ENCODE assay signal across 17 cellular contexts in the genomic region with DNA sequence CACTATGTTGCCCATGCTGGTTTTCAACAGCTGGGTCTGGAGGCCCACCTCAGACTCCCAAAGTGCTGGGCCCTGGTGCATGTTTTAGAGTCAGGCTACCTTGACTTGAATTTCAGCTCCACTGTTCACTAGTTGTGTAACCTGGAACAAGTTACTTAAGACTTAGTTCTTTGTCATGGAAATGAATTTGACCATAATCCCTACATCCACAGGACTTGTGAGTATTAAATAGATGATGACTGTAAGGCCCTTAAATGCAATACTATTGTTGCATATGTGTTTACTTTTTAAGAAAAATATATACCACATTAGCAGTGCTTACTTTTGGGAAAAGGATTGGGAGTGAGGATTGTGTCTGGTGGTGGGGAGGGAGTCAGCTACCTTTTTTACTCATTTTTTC. TPM values are rescaled to one million over a fixed set of nuclear protein-coding genes. Genes with fewer than 3 reads are reported as not detected.
A peak's percentile ranks its signal among the peaks of the same experiment; 100 is the strongest.
DNase-seq lines count a peak whose midpoint lies in the region; ATAC-seq and TF ChIP-seq lines count a peak whose summit lies in the region.
"Had no signal": no experiment of that assay in that cellular context is flagged by ENCODE, and none has a peak within 500 bp of the region (broad histone marks: within the 10 kb centered on the region; RNA-seq: fewer than 3 reads in every experiment).

No MANE protein-coding gene starts in this region.

- H3K36me3 Mint-ChIP-seq in activated CD8-positive, alpha-beta memory T cell treated with anti-CD3 and anti-CD28 coated beads, Interleukin-2, amount 10 ng/mL, durations not matched to agents 7 days and 5 days: peaks cover 29% of the 10 kb centered on the region
- H3K36me3 Mint-ChIP-seq in natural killer cell: peaks cover 8% of the 10 kb centered on the region
- peaks cover 8% of the 10 kb centered on the region for H3K36me3 Mint-ChIP-seq in natural killer cell treated with Interleukin-12 subunit alpha and Interleukin-12 subunit beta and Interleukin-15 and Interleukin-18, amount 100 ng/mL, for 72 hours
- H3K36me3 Mint-ChIP-seq in stimulated activated memory B cell treated with anti-CD40 and anti-IgM and Interleukin-4, amounts not matched to agents 10 μg/mL and 1 μg/mL and 100 μg/mL, for 72 hours: peaks cover 17% of the 10 kb centered on the region

- peak; percentile 15 for DNase-seq in activated CD8-positive, alpha-beta memory T cell treated with anti-CD3 and anti-CD28 coated beads, Interleukin-2, amount 10 ng/mL, durations not matched to agents 7 days and 5 days
- DNase-seq in activated CD8-positive, alpha-beta memory T cell treated with anti-CD3 and anti-CD28 coated beads, Interleukin-2, amount 50 U/mL, for 48 hours: no peak
- DNase-seq in natural killer cell (no peak), iris pigment epithelial cell (ENCODE audit: low read depth) (peak; percentile 46), left cardiac atrium (no peak)
- DNase-seq in natural killer cell treated with Interleukin-12 subunit alpha and Interleukin-12 subunit beta and Interleukin-15 and Interleukin-18, amount 100 ng/mL, for 72 hours (ENCODE audit: low spot score): no peak
- DNase-seq: AML-193; CD4-positive, alpha-beta T cell; DMS153; DMS79; GDM1; HCEC 1CT; HFFc6 had no signal

- H3K9me3 Mint-ChIP-seq in activated CD8-positive, alpha-beta memory T cell treated with anti-CD3 and anti-CD28 coated beads, Interleukin-2, amount 10 ng/mL, durations not matched to agents 7 days and 5 days (ENCODE audit: low read depth): no peaks in the 10 kb centered on the region
- H3K9me3 Mint-ChIP-seq in natural killer cell: peaks cover 2 to 5% of the 10 kb centered on the region in 2 donors
- H3K9me3 Mint-ChIP-seq in natural killer cell treated with Interleukin-12 subunit alpha and Interleukin-12 subunit beta and Interleukin-15 and Interleukin-18, amount 100 ng/mL, for 72 hours: no peaks in the 10 kb centered on the region
- no peaks in the 10 kb centered on the region for H3K9me3 Mint-ChIP-seq in stimulated activated memory B cell treated with anti-CD40 and anti-IgM and Interleukin-4, amounts not matched to agents 10 μg/mL and 1 μg/mL and 100 μg/mL, for 72 hours
- H3K9me3 Mint-ChIP-seq: CD4-positive, alpha-beta T cell; GM23338 had no signal

- H3K27me3 Mint-ChIP-seq in activated CD8-positive, alpha-beta memory T cell treated with anti-CD3 and anti-CD28 coated beads, Interleukin-2, amount 10 ng/mL, durations not matched to agents 7 days and 5 days: no peaks in the 10 kb centered on the region
- H3K27me3 Mint-ChIP-seq in natural killer cell (ENCODE audit: low read depth in 2 of 2): no peaks in the 10 kb centered on the region
- no peaks in the 10 kb centered on the region for H3K27me3 Mint-ChIP-seq in natural killer cell treated with Interleukin-12 subunit alpha and Interleukin-12 subunit beta and Interleukin-15 and Interleukin-18, amount 100 ng/mL, for 72 hours
- H3K27me3 Mint-ChIP-seq in stimulated activated memory B cell treated with anti-CD40 and anti-IgM and Interleukin-4, amounts not matched to agents 10 μg/mL and 1 μg/mL and 100 μg/mL, for 72 hours: no peaks in the 10 kb centered on the region
- H3K27me3 Mint-ChIP-seq: CD4-positive, alpha-beta T cell had no signal

- TF ChIP-seq CTCF in natural killer cell (IDR thresholded peaks at IDR 0.05): no peak

- ATAC-seq in activated CD8-positive, alpha-beta memory T cell treated with anti-CD3 and anti-CD28 coated beads, Interleukin-2, amount 10 ng/mL, durations not matched to agents 7 days and 5 days: no peak
- no peak for ATAC-seq in natural killer cell
- ATAC-seq in natural killer cell treated with Interleukin-12 subunit alpha and Interleukin-12 subunit beta and Interleukin-15 and Interleukin-18, amount 100 ng/mL, for 72 hours: no peak
- ATAC-seq in stimulated activated memory B cell treated with anti-CD40 and anti-IgM and Interleukin-4, amounts not matched to agents 10 μg/mL and 1 μg/mL and 100 μg/mL, for 72 hours: no peak
- ATAC-seq in HG03457 (IDR thresholded peaks at IDR 0.05; ENCODE audit: unreplicated experiment): no peak
- no peak for ATAC-seq in left cardiac atrium

- H3K4me3 Mint-ChIP-seq in activated CD8-positive, alpha-beta memory T cell treated with anti-CD3 and anti-CD28 coated beads, Interleukin-2, amount 10 ng/mL, durations not matched to agents 7 days and 5 days: no peak overlapping the region
- no peak overlapping the region for H3K4me3 Mint-ChIP-seq in natural killer cell
- no peak overlapping the region for H3K4me3 Mint-ChIP-seq in natural killer cell treated with Interleukin-12 subunit alpha and Interleukin-12 subunit beta and Interleukin-15 and Interleukin-18, amount 100 ng/mL, for 72 hours
- no peak overlapping the region for H3K4me3 Mint-ChIP-seq in stimulated activated memory B cell treated with anti-CD40 and anti-IgM and Interleukin-4, amounts not matched to agents 10 μg/mL and 1 μg/mL and 100 μg/mL, for 72 hours
- H3K4me3 Mint-ChIP-seq: CD4-positive, alpha-beta T cell; GM23338 had no signal

- H3K4me1 Mint-ChIP-seq in activated CD8-positive, alpha-beta memory T cell treated with anti-CD3 and anti-CD28 coated beads, Interleukin-2, amount 10 ng/mL, durations not matched to agents 7 days and 5 days: peaks cover 24% of the 10 kb centered on the region
- peaks cover 37 to 38% of the 10 kb centered on the region in 2 donors for H3K4me1 Mint-ChIP-seq in natural killer cell
- peaks cover 25 to 31% of the 10 kb centered on the region in 2 donors for H3K4me1 Mint-ChIP-seq in natural killer cell treated with Interleukin-12 subunit alpha and Interleukin-12 subunit beta and Interleukin-15 and Interleukin-18, amount 100 ng/mL, for 72 hours (ENCODE audit: low read depth in 2 of 2)
- peaks cover 25% of the 10 kb centered on the region for H3K4me1 Mint-ChIP-seq in stimulated activated memory B cell treated with anti-CD40 and anti-IgM and Interleukin-4, amounts not matched to agents 10 μg/mL and 1 μg/mL and 100 μg/mL, for 72 hours
- H3K4me1 Mint-ChIP-seq: GM23338 had no signal

- intact Hi-C loops in natural killer cell (cut with micrococcal nuclease) (no loop called here), left cardiac atrium (cut with DNase I) (no loop called here)

- H3K27ac Mint-ChIP-seq in activated CD8-positive, alpha-beta memory T cell treated with anti-CD3 and anti-CD28 coated beads, Interleukin-2, amount 10 ng/mL, durations not matched to agents 7 days and 5 days: no peak overlapping the region
- peak overlapping the region; percentile 14 to 15 for H3K27ac Mint-ChIP-seq in natural killer cell
- peak overlapping the region in 1 of 2 donors; percentile 16 for H3K27ac Mint-ChIP-seq in natural killer cell treated with Interleukin-12 subunit alpha and Interleukin-12 subunit beta and Interleukin-15 and Interleukin-18, amount 100 ng/mL, for 72 hours
- H3K27ac Mint-ChIP-seq in stimulated activated memory B cell treated with anti-CD40 and anti-IgM and Interleukin-4, amounts not matched to agents 10 μg/mL and 1 μg/mL and 100 μg/mL, for 72 hours: peak overlapping the region; percentile 14
- H3K27ac Mint-ChIP-seq: GM23338 had no signal

- CTCF ChIA-PET in activated CD8-positive, alpha-beta memory T cell treated with anti-CD3 and anti-CD28 coated beads, Interleukin-2, amount 10 ng/mL, durations not matched to agents 7 days and 5 days (lab: Charles Lee): interaction anchor here (1.2 kb wide), 1 partner anchor 14 kb away, joined by 3 read pairs; no protein-coding TSS in a partner anchor

RNA-seq across cellular contexts. Expression of a gene that starts 16.4 kb away (rescaled TPM):
- total RNA-seq in activated CD8-positive, alpha-beta memory T cell treated with anti-CD3 and anti-CD28 coated beads, Interleukin-2, amount 10 ng/mL, durations not matched to agents 7 days and 5 days: 100 to 1,000 TPM in 1 of 2 experiments, 10 to 100 TPM in 1; 83.4 to 112 TPM
- total RNA-seq in natural killer cell (100 to 1,000 TPM; 105 to 126 (median 110) TPM), left cardiac atrium (100 to 1,000 TPM; 108 to 123 TPM)
- total RNA-seq in natural killer cell treated with Interleukin-12 subunit alpha and Interleukin-12 subunit beta and Interleukin-15 and Interleukin-18, amount 100 ng/mL, for 72 hours: 10 to 100 TPM; 38.1 to 77.5 TPM

RNA-seq across cellular contexts. Expression of a gene that starts 25.0 kb away (rescaled TPM):
- total RNA-seq in activated CD8-positive, alpha-beta memory T cell treated with anti-CD3 and anti-CD28 coated beads, Interleukin-2, amount 10 ng/mL, durations not matched to agents 7 days and 5 days: 1 to 10 TPM; 1.9 to 2.5 TPM
- total RNA-seq in natural killer cell (not detected), left cardiac atrium (not detected)
- total RNA-seq in natural killer cell treated with Interleukin-12 subunit alpha and Interleukin-12 subunit beta and Interleukin-15 and Interleukin-18, amount 100 ng/mL, for 72 hours: under 1 TPM; 0.36 to 0.78 TPM
- total RNA-seq: CD4-positive, alpha-beta T cell; Daoy; GM23338; HFFc6 had no signal

RNA-seq across cellular contexts. Expression of a gene that starts 31.6 kb away (rescaled TPM):
- total RNA-seq in activated CD8-positive, alpha-beta memory T cell treated with anti-CD3 and anti-CD28 coated beads, Interleukin-2, amount 10 ng/mL, durations not matched to agents 7 days and 5 days: 10 to 100 TPM; 51.7 to 61.1 TPM
- 10 to 100 TPM in 1 of 3 donors, 1 to 10 TPM in 2; 2.0 to 60.0 (median 2.8) TPM for total RNA-seq in natural killer cell
- 10 to 100 TPM; 10.3 to 27.6 TPM for total RNA-seq in natural killer cell treated with Interleukin-12 subunit alpha and Interleukin-12 subunit beta and Interleukin-15 and Interleukin-18, amount 100 ng/mL, for 72 hours
- 1 to 10 TPM in 1 of 2 donors, under 1 TPM in 1; 0.55 to 1.2 TPM for total RNA-seq in left cardiac atrium
- total RNA-seq: Daoy had no signal

RNA-seq across cellular contexts. Expression of a gene that starts 36.8 kb away (rescaled TPM):
- total RNA-seq in activated CD8-positive, alpha-beta memory T cell treated with anti-CD3 and anti-CD28 coated beads, Interleukin-2, amount 10 ng/mL, durations not matched to agents 7 days and 5 days: 10 to 100 TPM in 1 of 2 experiments, 1 to 10 TPM in 1; 6.3 to 10.9 TPM
- total RNA-seq in natural killer cell (1 to 10 TPM in 1 of 3 donors, under 1 TPM in 2; 0.91 to 1.0 (median 0.96) TPM), left cardiac atrium (10 to 100 TPM; 21.7 to 27.9 TPM)
- total RNA-seq in natural killer cell treated with Interleukin-12 subunit alpha and Interleukin-12 subunit beta and Interleukin-15 and Interleukin-18, amount 100 ng/mL, for 72 hours: 1 to 10 TPM; 3.4 to 6.6 TPM

RNA-seq across cellular contexts. Expression of a gene that starts 45.8 kb away (rescaled TPM):
- total RNA-seq in activated CD8-positive, alpha-beta memory T cell treated with anti-CD3 and anti-CD28 coated beads, Interleukin-2, amount 10 ng/mL, durations not matched to agents 7 days and 5 days: 1 to 10 TPM; 5.8 to 6.2 TPM
- 1 to 10 TPM; 1.6 to 2.9 (median 2.7) TPM for total RNA-seq in natural killer cell
- total RNA-seq in natural killer cell treated with Interleukin-12 subunit alpha and Interleukin-12 subunit beta and Interleukin-15 and Interleukin-18, amount 100 ng/mL, for 72 hours: 1 to 10 TPM; 6.4 to 7.2 TPM
- 1 to 10 TPM; 8.8 to 9.0 TPM for total RNA-seq in left cardiac atrium

Comparison
In these comparisons a context has a peak if more than half of its experiments do, and no peak if none do; other contexts are left out.
1. DNase-seq: peak in activated CD8-positive, alpha-beta memory T cell treated with anti-CD3 and anti-CD28 coated beads, Interleukin-2, amount 10 ng/mL, durations not matched to agents 7 days and 5 days (single experiment) and iris pigment epithelial cell (single experiment); none in activated CD8-positive, alpha-beta memory T cell treated with anti-CD3 and anti-CD28 coated beads, Interleukin-2, amount 50 U/mL, for 48 hours (single experiment), natural killer cell (single experiment), natural killer cell treated with Interleukin-12 subunit alpha and Interleukin-12 subunit beta and Interleukin-15 and Interleukin-18, amount 100 ng/mL, for 72 hours (single experiment) and left cardiac atrium (single experiment).